In genomic region chr16:67697813-67698212, GRCh38 we compare ENCODE assay signal across 21 cellular contexts. TPM values are rescaled to one million over a fixed set of nuclear protein-coding genes. Genes with fewer than 3 reads are reported as not detected.
DNase-seq lines count a peak whose midpoint lies in the region; ATAC-seq and TF ChIP-seq lines count a peak whose summit lies in the region.
"Had no signal": no experiment of that assay in that cellular context is flagged by ENCODE, and none has a peak within 500 bp of the region (broad histone marks: within the 10 kb centered on the region; RNA-seq: fewer than 3 reads in every experiment).

No MANE protein-coding gene starts in this region.

- H3K27me3 ChIP-seq in Peyer's patch (no peaks in the 10 kb centered on the region), esophagus (ENCODE audit: control insufficient read depth in 1 of 2, insufficient read depth in 2 of 2, low read length in 2 of 2) (no peaks in the 10 kb centered on the region), spleen (replicated peaks in 1 of 7) (no peaks in the 10 kb centered on the region)

- DNase-seq in Peyer's patch (peak in 1 of 3 donors; percentile 63), memory B cell (ENCODE audit: low spot score in 2 of 2) (no peak), spleen (no peak), occipital lobe (lab: John Stamatoyannopoulos, UW) (no peak), SW480 (ENCODE audit: low spot score) (no peak), T-helper 1 cell (no peak)
- DNase-seq: Calu3; CD4-positive, alpha-beta memory T cell; DMS153; IMR-90; NCI-H1105; NCI-H2081 treated with DMSO at 0.1 percent for 48 hours; NCI-H446; NCI-H526 had no signal

- no peaks in the 10 kb centered on the region for H3K9me3 Mint-ChIP-seq in memory B cell

- WGBS in esophagus, 2 donors = 74% methylated on average over 3 of the region's 3 CpGs
- WGBS in spleen, 5 donors = 60 to 93% (median 75%) methylated on average over 3 of the region's 3 CpGs

- H3K36me3 ChIP-seq in Peyer's patch (no peaks in the 10 kb centered on the region), esophagus (ENCODE audit: control insufficient read depth in 2 of 2, insufficient read depth in 2 of 2, low read length in 1 of 2) (no peaks in the 10 kb centered on the region), spleen (peaks cover 0 to 26% (median 9%) of the 10 kb centered on the region in 6 donors)

- H3K4me3 ChIP-seq in Peyer's patch (peak overlapping the region in 1 of 4 donors; percentile 5), esophagus (ENCODE audit: low read depth in 1 of 2, low read length in 2 of 2) (no peak overlapping the region), spleen (peak overlapping the region in 1 of 8 donors; percentile 23)
- H3K4me3 ChIP-seq: A549 had no signal

- TF ChIP-seq CTCF in Peyer's patch (IDR thresholded peaks at IDR 0.05) = no peak
- no peak for TF ChIP-seq CTCF in spleen (IDR thresholded peaks at IDR 0.05 in 8 of 11, conservative IDR thresholded peaks at IDR 0.05 in 3 of 11)

- H3K4me1 ChIP-seq in Peyer's patch = peaks cover 0 to 12% (median 0%) of the 10 kb centered on the region in 4 donors
- no peaks in the 10 kb centered on the region for H3K4me1 ChIP-seq in esophagus (ENCODE audit: control insufficient read depth in 2 of 2, insufficient read depth in 2 of 2, low read length in 1 of 2)
- H3K4me1 ChIP-seq in spleen = peaks cover 0 to 43% (median 27%) of the 10 kb centered on the region in 6 donors
- H3K4me1 ChIP-seq: A549 had no signal

- H3K27ac ChIP-seq in Peyer's patch (peak overlapping the region in 3 of 4 donors; percentile 16 to 86 (median 76)), esophagus (ENCODE audit: low read depth in 2 of 2, low read length in 1 of 2) (peak overlapping the region; percentile 38 to 91), spleen (peak overlapping the region in 6 of 8 donors; percentile 6 to 76 (median 64))
- H3K27ac ChIP-seq: A549, KMS-11 had no signal

- peaks cover 5% of the 10 kb centered on the region for H3K36me3 Mint-ChIP-seq in memory B cell

- no peaks in the 10 kb centered on the region for H3K27me3 Mint-ChIP-seq in memory B cell
- H3K27me3 Mint-ChIP-seq: CD4-positive, alpha-beta memory T cell had no signal

- intact Hi-C loops in spleen (cut with DNase I; ENCODE audit: low total_unique reads) = no loop called here

- ATAC-seq in memory B cell (ENCODE audit: low read depth) (no peak), GM21528 (IDR thresholded peaks at IDR 0.05; ENCODE audit: low FRiP score, unreplicated experiment) (no peak)
- ATAC-seq: A549, HCT116, Right ventricle myocardium inferior had no signal

- H3K27ac Mint-ChIP-seq in memory B cell = peak overlapping the region; percentile 78

- H3K4me1 Mint-ChIP-seq in memory B cell = peaks cover 6% of the 10 kb centered on the region

- H3K9me3 ChIP-seq in Peyer's patch = no peaks in the 10 kb centered on the region
- no peaks in the 10 kb centered on the region for H3K9me3 ChIP-seq in esophagus (ENCODE audit: control insufficient read depth in 2 of 2, insufficient read depth in 1 of 2, low read depth in 1 of 2, low read length in 1 of 2)
- peaks cover 0 to 11% (median 8%) of the 10 kb centered on the region in 8 donors for H3K9me3 ChIP-seq in spleen

- no peak for TF ChIP-seq POLR2A in Peyer's patch (IDR thresholded peaks at IDR 0.05)
- TF ChIP-seq POLR2A in spleen (IDR thresholded peaks at IDR 0.05) = no peak

- H3K4me3 Mint-ChIP-seq in memory B cell = no peak overlapping the region
- H3K4me3 Mint-ChIP-seq: CD4-positive, alpha-beta memory T cell had no signal

RNA-seq across cellular contexts. Expression of gene GFOD2, which starts 21.3 kb away (rescaled TPM):
- total RNA-seq in Peyer's patch = 10 to 100 TPM in 3 of 4 donors, 1 to 10 TPM in 1; 9.9 to 40.7 (median 24.6) TPM
- 10 to 100 TPM; 36.8 to 49.6 TPM for polyA plus RNA-seq in esophagus
- 10 to 100 TPM; 34.6 to 45.6 (median 41.1) TPM for total RNA-seq in spleen
- 10 to 100 TPM; 10.4 to 21.4 (median 11.6) TPM for polyA plus RNA-seq in spleen
- 51.5 TPM for total RNA-seq in occipital lobe

RNA-seq across cellular contexts. Expression of gene C16orf86, which starts 31.2 kb away (rescaled TPM):
- total RNA-seq in Peyer's patch (1 to 10 TPM in 3 of 4 donors, under 1 TPM in 1; 0.54 to 6.6 (median 2.0) TPM), spleen (10 to 100 TPM in 2 of 7 donors, 1 to 10 TPM in 5; 5.2 to 17.3 (median 7.9) TPM), occipital lobe (3.1 TPM)
- polyA plus RNA-seq in esophagus (1 to 10 TPM; 1.8 to 2.0 TPM), spleen (10 to 100 TPM in 2 of 3 donors, 1 to 10 TPM in 1; 8.9 to 11.1 (median 11.0) TPM)
- total RNA-seq: Daoy had no signal

RNA-seq across cellular contexts. Expression of gene ENKD1, which starts 31.3 kb away (rescaled TPM):
- 10 to 100 TPM; 10.6 to 26.3 (median 13.4) TPM for total RNA-seq in Peyer's patch
- polyA plus RNA-seq in esophagus = 10 to 100 TPM; 10.6 to 16.0 TPM
- total RNA-seq in spleen = 10 to 100 TPM in 5 of 7 donors, 1 to 10 TPM in 2; 9.2 to 18.4 (median 11.4) TPM
- 10 to 100 TPM; 13.0 to 21.6 (median 18.7) TPM for polyA plus RNA-seq in spleen
- total RNA-seq in occipital lobe = 6.2 TPM

RNA-seq across cellular contexts. Expression of gene PARD6A, which starts 37.1 kb away (rescaled TPM):
- total RNA-seq in Peyer's patch = 1 to 10 TPM in 3 of 4 donors, not detected in 1; 1.0 to 4.3 (median 2.1) TPM
- polyA plus RNA-seq in esophagus = 1 to 10 TPM; 1.2 to 1.7 TPM
- 10 to 100 TPM in 1 of 7 donors, 1 to 10 TPM in 6; 3.3 to 13.8 (median 5.5) TPM for total RNA-seq in spleen
- 10 to 100 TPM in 1 of 3 donors, 1 to 10 TPM in 2; 5.4 to 10.2 (median 8.2) TPM for polyA plus RNA-seq in spleen
- total RNA-seq in occipital lobe = 8.3 TPM

RNA-seq across cellular contexts. Expression of gene ACD, which starts 37.8 kb away (rescaled TPM):
- total RNA-seq in Peyer's patch = 10 to 100 TPM; 14.2 to 37.2 (median 18.6) TPM
- 10 to 100 TPM in 1 of 2 donors, 1 to 10 TPM in 1; 6.7 to 10.3 TPM for polyA plus RNA-seq in esophagus
- total RNA-seq in spleen = 10 to 100 TPM; 18.1 to 31.7 (median 24.4) TPM
- 10 to 100 TPM; 16.9 to 25.2 (median 18.1) TPM for polyA plus RNA-seq in spleen
- total RNA-seq in occipital lobe = 17.6 TPM
